Comparison of ENCODE assay signal across 9 cellular contexts in the genomic region with DNA sequence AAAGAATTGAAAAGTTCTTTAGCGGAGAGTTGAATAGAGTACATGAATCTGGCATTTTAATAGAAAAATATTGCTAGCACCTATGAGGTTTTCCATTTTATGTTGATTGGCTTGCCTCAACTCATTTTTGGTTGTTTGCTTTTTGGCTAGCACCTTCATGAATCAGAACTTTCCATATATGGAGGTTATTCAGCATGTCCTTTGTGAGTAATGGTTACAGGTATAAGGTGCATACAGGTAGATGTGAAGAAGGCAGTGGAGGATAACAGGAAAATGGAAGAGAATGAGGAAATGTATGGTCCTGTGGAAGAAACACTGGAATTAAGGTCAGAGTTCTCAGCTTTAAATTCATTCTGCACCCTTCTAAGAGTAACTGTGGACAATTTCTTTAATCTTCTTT.
"Had no signal": no experiment of that assay in that cellular context is flagged by ENCODE, and none has a peak within 500 bp of the region (broad histone marks: within the 10 kb centered on the region; RNA-seq: fewer than 3 reads in every experiment).

No MANE protein-coding gene starts in this region.

- H3K4me3 ChIP-seq: GM23338, K562 had no signal

- DNase-seq: H9, HCEC 1CT, IMR-90, KG1 had no signal

- FAIRE-seq: H1, H54, HTR-8/SVneo, K562 had no signal

- ATAC-seq: GM23338, K562 had no signal
